In genomic region chr13:102584423-102584822, GRCh38 we compare ENCODE assay signal across 10 cellular contexts. TPM values are rescaled to one million over a fixed set of nuclear protein-coding genes. Genes with fewer than 3 reads are reported as not detected.
DNase-seq lines count a peak whose midpoint lies in the region; ATAC-seq, FAIRE-seq and TF ChIP-seq lines count a peak whose summit lies in the region.
"Had no signal": no experiment of that assay in that cellular context is flagged by ENCODE, and none has a peak within 500 bp of the region (broad histone marks: within the 10 kb centered on the region; RNA-seq: fewer than 3 reads in every experiment).

No MANE protein-coding gene starts in this region.

- 18% methylated on average over 3 of the region's 3 CpGs for WGBS in right lobe of liver (ENCODE audit: insufficient coverage, low coverage, low lambda C conversion rate, missing lambda C conversion rate)
- 5% methylated on average over 3 of the region's 3 CpGs for WGBS in HepG2 (ENCODE audit: low lambda C conversion rate)

- no peak overlapping the region for H3K9ac ChIP-seq in HepG2 (ENCODE audit: insufficient read depth, low read depth, low read length)

- H3K4me3 ChIP-seq in right lobe of liver: no peak overlapping the region
- no peak overlapping the region for H3K4me3 ChIP-seq in HepG2 (replicated peaks in 1 of 3; ENCODE audit: insufficient read depth in 1 of 3, low read depth in 2 of 3, low read length in 3 of 3)
- no peak overlapping the region for H3K4me3 ChIP-seq in tibial artery

- no TSS peak for BruUV-seq in HepG2 (replicated peaks; lab: Mats Ljungman, UMichigan)

- H3K36me3 ChIP-seq in right lobe of liver (no peaks in the 10 kb centered on the region), HepG2 (replicated peaks in 1 of 2; ENCODE audit: control insufficient read depth in 1 of 2, insufficient read depth in 2 of 2, low read length in 2 of 2) (no peaks in the 10 kb centered on the region), tibial artery (no peaks in the 10 kb centered on the region)

- POLR2A ChIA-PET in HepG2 (lab: Yijun Ruan, JAX): interaction anchor here (0.8 kb wide), 1 partner anchor 12 kb away, joined by 3 read pairs; no protein-coding TSS in a partner anchor

- no peaks in the 10 kb centered on the region for H3K4me1 ChIP-seq in right lobe of liver
- no peaks in the 10 kb centered on the region for H3K4me1 ChIP-seq in HepG2 (ENCODE audit: insufficient read depth, low read length)
- no peaks in the 10 kb centered on the region for H3K4me1 ChIP-seq in tibial artery

- no peaks in the 10 kb centered on the region for H4K20me1 ChIP-seq in HepG2 (ENCODE audit: insufficient read depth, low read length)

- H3K79me2 ChIP-seq in HepG2 (ENCODE audit: insufficient read depth, low read length): no peaks in the 10 kb centered on the region

- TF ChIP-seq POLR2A in right lobe of liver (IDR thresholded peaks at IDR 0.05) (no peak), HepG2 (IDR thresholded peaks at IDR 0.05; ENCODE audit: insufficient read depth in 1 of 2, low read depth in 2 of 2, low read length in 2 of 2) (no peak)

- FAIRE-seq in HepG2 (lab: Jason Lieb, UNC): no peak
- FAIRE-seq: colon, islet of Langerhans had no signal

- H3K27me3 ChIP-seq in right lobe of liver (no peaks in the 10 kb centered on the region), HepG2 (ENCODE audit: control insufficient read depth in 1 of 2, insufficient read depth in 2 of 2, low read length in 2 of 2) (peaks cover 0 to 14% of the 10 kb centered on the region in 2 experiments; a peak in 4 of 5 replicates), tibial artery (peaks cover 0 to 14% of the 10 kb centered on the region in 2 donors)

- CTCF ChIA-PET in HepG2 (lab: Yijun Ruan, JAX; ENCODE audit: low intra/inter-chr PET ratio, low total read pairs): no interaction called here

- H3K27ac ChIP-seq in right lobe of liver: no peak overlapping the region
- H3K27ac ChIP-seq in HepG2 (ENCODE audit: extremely low read length, insufficient read depth, low read length): no peak overlapping the region
- no peak overlapping the region for H3K27ac ChIP-seq in tibial artery

- H3K9me3 ChIP-seq in right lobe of liver (no peaks in the 10 kb centered on the region), HepG2 (ENCODE audit: low read length) (no peaks in the 10 kb centered on the region), tibial artery (no peaks in the 10 kb centered on the region)

- TF ChIP-seq RAD21 in HepG2 (CRISPR knock-in tag; IDR thresholded peaks at IDR 0.05): no peak

- H3K4me2 ChIP-seq in HepG2 (ENCODE audit: low read depth, low read length): no peak overlapping the region

- no peak for TF ChIP-seq CTCF in right lobe of liver (IDR thresholded peaks at IDR 0.05)
- no peak for TF ChIP-seq CTCF in HepG2 (CRISPR knock-in tag; IDR thresholded peaks at IDR 0.05)
- TF ChIP-seq CTCF in tibial artery (IDR thresholded peaks at IDR 0.05): no peak

- TF ChIP-seq EP300 in HepG2 (IDR thresholded peaks at IDR 0.05; ENCODE audit: low read depth in 2 of 2, low read length in 2 of 2) (no peak), HepG2 (CRISPR knock-in tag; IDR thresholded peaks at IDR 0.05; ENCODE audit: borderline replicate concordance) (no peak)

- ATAC-seq in right lobe of liver (peak in 3 of 4 donors; percentile 21 to 61 (median 61)), HepG2 (no peak), HG03095 (IDR thresholded peaks at IDR 0.05; ENCODE audit: unreplicated experiment) (peak; percentile 71)

- DNase-seq in right lobe of liver: no peak
- DNase-seq in HepG2 (ENCODE audit: low spot score): no peak
- peak; percentile 20 for DNase-seq in RPMI8226
- no peak for DNase-seq in tibial artery
- no peak for DNase-seq in GM19238 (ENCODE audit: insufficient read length, low spot score)
- DNase-seq in kidney tubule cell (ENCODE audit: low spot score): no peak
- DNase-seq in stimulated activated CD4-positive, alpha-beta T cell treated with anti-CD3 and anti-CD28 coated beads, Interleukin-2, amount 100 ng/mL, for 48 hours: no peak

- in situ Hi-C loops in HepG2 (cut with HindIII; ENCODE audit: extremely low pct_ligation_motif_present, low pct_unique_long_range_greater_than_20kb): loop anchor here (5.0 kb wide), 1 partner anchor 138 kb away; no protein-coding TSS in a partner anchor

- intact Hi-C loops in right lobe of liver (cut with DNase I) (loop anchor here in 1 of 2 donors (10.0 kb wide), 1 partner anchor 260 kb away; the partner anchor contains the start of gene ERCC5), HepG2 (cut with micrococcal nuclease; ENCODE audit: unreplicated experiment) (loop anchor here (5.0 kb wide), 1 partner anchor 558 kb away; no protein-coding TSS in a partner anchor), tibial artery (cut with DNase I; ENCODE audit: low total_unique reads) (no loop called here)

- H2AFZ ChIP-seq in HepG2 (ENCODE audit: low read length): no peak overlapping the region

TF ChIP-seq in HepG2, 621 proteins besides CTCF, POLR2A, EP300 and RAD21:
- TF ChIP-seq ZFYVE20 (CRISPR knock-in tag; IDR thresholded peaks at IDR 0.05; ENCODE audit: borderline replicate concordance, low read depth): no peak
- no peak for TF ChIP-seq PPARG (CRISPR knock-in tag; conservative IDR thresholded peaks at IDR 0.05)
- no peak for TF ChIP-seq ZSCAN20 (CRISPR knock-in tag; IDR thresholded peaks at IDR 0.05; ENCODE audit: borderline replicate concordance)
- TF ChIP-seq MAFF (IDR thresholded peaks at IDR 0.05; ENCODE audit: low read depth, low read length): no peak
- TF ChIP-seq EEA1 (CRISPR knock-in tag; IDR thresholded peaks at IDR 0.05; ENCODE audit: borderline replicate concordance): no peak
TF ChIP-seq in HepG2: peak in this region for 0.

RNA-seq across cellular contexts. Expression of gene TPP2, which starts 12.4 kb away (rescaled TPM):
- total RNA-seq in right lobe of liver (10 to 100 TPM; 18.4 to 35.3 (median 28.4) TPM), HepG2 (2016; rRNA removed; fragmentation: Illumina TruSeq; extraction: Trizol) (52.1 and 71.7 TPM in 2 replicates)
- total RNA-seq in HepG2 (2016; cell fraction: cytosol; rRNA removed; fragmentation: Illumina TruSeq; extraction: Trizol; ENCODE audit: low read depth): 4.5 and 7.4 TPM in 2 replicates
- total RNA-seq in HepG2 (2016; cell fraction: insoluble cytoplasmic fraction; rRNA removed; fragmentation: Illumina TruSeq; extraction: Trizol): 52.2 and 73.2 TPM in 2 replicates
- 13.5 and 14.1 TPM in 2 replicates for total RNA-seq in HepG2 (2016; cell fraction: membrane; rRNA removed; fragmentation: Illumina TruSeq; extraction: Trizol)
- 75.0 and 80.5 TPM in 2 replicates for total RNA-seq in HepG2 (2016; cell fraction: nucleus; rRNA removed; fragmentation: Illumina TruSeq; extraction: Trizol)
- 14.6 and 16.4 TPM in 2 replicates for polyA plus RNA-seq in HepG2 (2011; rRNA removed)
- polyA plus RNA-seq in HepG2 (2011; cell fraction: cytosol; rRNA removed): 5.3 and 7.5 TPM in 2 replicates
- 30.3 and 38.4 TPM in 2 replicates for polyA plus RNA-seq in HepG2 (2011; cell fraction: nucleus; rRNA removed)
- polyA plus RNA-seq in HepG2 (2012): 20.4 and 22.7 TPM in 2 replicates
- polyA plus RNA-seq in HepG2 (2016; cell fraction: cytosol; fragmentation: Illumina TruSeq; extraction: Trizol; ENCODE audit: low read depth): 2.0 and 2.9 TPM in 2 replicates
- polyA plus RNA-seq in HepG2 (2016; cell fraction: insoluble cytoplasmic fraction; fragmentation: Illumina TruSeq; extraction: Trizol; ENCODE audit: low read depth): 48.8 and 48.9 TPM in 2 replicates
- 5.2 TPM in 2 replicates for polyA plus RNA-seq in HepG2 (2016; cell fraction: membrane; fragmentation: Illumina TruSeq; extraction: Trizol; ENCODE audit: low read depth)
- 97.8 and 99.2 TPM in 2 replicates for polyA plus RNA-seq in HepG2 (2016; cell fraction: nucleus; fragmentation: Illumina TruSeq; extraction: Trizol; ENCODE audit: insufficient read depth, low read depth)
- polyA minus RNA-seq in HepG2 (2011; rRNA and poly(A)+ RNA removed; ENCODE audit: low replicate concordance): 11.5 and 23.1 TPM in 2 replicates
- 16.0 and 19.1 TPM in 2 replicates for polyA minus RNA-seq in HepG2 (2011; cell fraction: cytosol; rRNA and poly(A)+ RNA removed)
- polyA minus RNA-seq in HepG2 (2011; cell fraction: nucleus; rRNA and poly(A)+ RNA removed): 109 and 114 TPM in 2 replicates
